In the genomic region with DNA sequence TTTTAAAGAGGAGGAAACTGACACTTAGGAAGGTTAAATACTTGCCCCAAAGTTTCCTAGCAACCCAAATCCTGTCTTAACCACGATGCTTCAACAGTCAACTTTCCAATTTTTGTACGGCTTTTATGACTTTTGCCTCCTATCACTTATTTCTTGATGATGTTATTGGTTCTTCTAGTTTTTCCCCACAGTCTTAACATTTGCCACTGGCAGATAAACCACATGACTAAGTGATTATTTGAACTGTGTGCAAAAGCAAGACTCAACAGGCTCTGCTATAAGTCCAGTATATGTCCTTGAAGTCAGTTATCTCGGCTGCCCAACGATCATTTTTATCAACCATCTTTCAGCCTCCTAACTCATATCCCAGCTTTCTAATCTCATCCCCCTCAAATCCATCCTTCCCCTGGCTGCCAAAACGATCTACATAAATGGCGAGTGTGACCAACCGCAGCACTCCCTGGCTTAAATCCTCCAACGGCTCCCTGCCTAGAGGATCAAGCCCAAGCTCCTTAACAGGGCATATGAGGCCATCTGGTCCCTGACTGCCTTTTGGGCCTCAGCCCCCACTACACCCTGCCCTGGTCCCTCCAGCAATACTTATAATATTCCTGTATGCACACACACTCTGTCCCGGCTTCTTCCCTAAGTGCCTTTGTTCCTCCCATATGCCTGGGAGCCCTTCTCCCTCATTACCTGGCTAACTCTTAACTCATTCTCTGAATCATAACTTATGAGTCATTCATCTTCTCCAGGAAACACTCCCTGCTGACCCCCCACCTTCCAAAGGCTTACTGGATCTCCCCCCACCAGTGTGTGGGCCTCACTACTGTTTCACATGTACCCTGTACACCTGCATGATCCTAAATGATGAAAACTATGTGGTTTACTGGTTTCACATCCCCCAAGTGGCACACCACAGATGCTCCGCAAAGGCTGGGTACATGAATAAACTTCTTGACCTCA, we compare ENCODE assay signal across 9 cellular contexts. TPM values are rescaled to one million over a fixed set of nuclear protein-coding genes. Genes with fewer than 3 reads are reported as not detected.
DNase-seq lines count a peak whose midpoint lies in the region; ATAC-seq, FAIRE-seq and TF ChIP-seq lines count a peak whose summit lies in the region.
"Had no signal": no experiment of that assay in that cellular context is flagged by ENCODE, and none has a peak within 500 bp of the region (broad histone marks: within the 10 kb centered on the region; RNA-seq: fewer than 3 reads in every experiment).

No MANE protein-coding gene starts in this region.

- no peak overlapping the region for H2BK5ac ChIP-seq in neuronal stem cell (ENCODE audit: low read length)

- H3K4ac ChIP-seq in neuronal stem cell (ENCODE audit: low read length), result no peak overlapping the region

- H3K79me1 ChIP-seq in neuronal stem cell (ENCODE audit: low read depth, low read length), result peaks cover 11% of the 10 kb centered on the region

- H3K27me3 ChIP-seq in neuronal stem cell (ENCODE audit: control insufficient read depth in 3 of 3, insufficient read depth in 3 of 3, low read depth in 1 of 3, low read length in 3 of 3), result no peaks in the 10 kb centered on the region

- no peak overlapping the region for H3K4me2 ChIP-seq in neuronal stem cell (ENCODE audit: insufficient read depth, low read length, poor library complexity, severe bottlenecking)

- H3K18ac ChIP-seq in neuronal stem cell (ENCODE audit: low read length), result no peak overlapping the region

- no peak overlapping the region for H3K27ac ChIP-seq in neuronal stem cell (replicated peaks; ENCODE audit: low read length)

- peaks cover 90% of the 10 kb centered on the region for H3K4me1 Mint-ChIP-seq in activated T-cell treated with anti-CD3 and anti-CD28 coated beads, Interleukin-2, amount 50 U/mL, for 4 hours (ENCODE audit: low read depth)

- H3K4me1 ChIP-seq in neuronal stem cell (ENCODE audit: control insufficient read depth in 2 of 2, insufficient read depth in 1 of 2, low read depth in 1 of 2, low read length in 2 of 2), result peaks cover 31 to 44% of the 10 kb centered on the region in 2 donors

- H2BK12ac ChIP-seq in neuronal stem cell (ENCODE audit: low read length), result no peak overlapping the region

- H3K9me3 ChIP-seq in neuronal stem cell (replicated peaks in 1 of 2; ENCODE audit: control insufficient read depth in 2 of 2, insufficient read depth in 1 of 2, low read depth in 1 of 2, low read length in 2 of 2), result peaks cover 0 to 2% of the 10 kb centered on the region in 2 donors

- WGBS in neuronal stem cell (ENCODE audit: extremely low coverage in 2 of 2, insufficient read length in 2 of 2, insufficient replicate concordance in 1 of 2), 2 donors, result no CpG with 5 or more reads among the region's 10 CpGs

- TF ChIP-seq CTCF in LNCaP clone FGC (IDR thresholded peaks at IDR 0.05; ENCODE audit: control insufficient read depth, extremely low read depth, insufficient read depth), result no peak

- no peak overlapping the region for H3K23ac ChIP-seq in neuronal stem cell (ENCODE audit: low read depth, low read length, poor library complexity)

- no peak overlapping the region for H2BK15ac ChIP-seq in neuronal stem cell (ENCODE audit: low read length)

- TF ChIP-seq POLR2A in GM12891 (IDR thresholded peaks at IDR 0.05; ENCODE audit: low read depth, low read length), result no peak

- FAIRE-seq in GM12891 (lab: Jason Lieb, UNC), result peak; percentile 95
- FAIRE-seq: TTC549 had no signal

- no peak overlapping the region for H2AFZ ChIP-seq in neuronal stem cell (ENCODE audit: low read length)

- H4K91ac ChIP-seq in neuronal stem cell (ENCODE audit: low read depth, low read length, poor library complexity), result no peak overlapping the region

- H3K4me3 Mint-ChIP-seq in activated T-cell treated with anti-CD3 and anti-CD28 coated beads, Interleukin-2, amount 50 U/mL, for 4 hours, result peak overlapping the region; percentile 77

- H3K36me3 ChIP-seq in neuronal stem cell (replicated peaks in 1 of 2; ENCODE audit: control insufficient read depth in 2 of 2, insufficient read depth in 2 of 2, low read length in 2 of 2), result peaks cover 0 to 3% of the 10 kb centered on the region in 2 donors

- H3K9me3 Mint-ChIP-seq in activated T-cell treated with anti-CD3 and anti-CD28 coated beads, Interleukin-2, amount 50 U/mL, for 4 hours, result no peaks in the 10 kb centered on the region

- no peak overlapping the region for H2BK120ac ChIP-seq in neuronal stem cell (ENCODE audit: low read depth, low read length)

- peak; percentile 71 for ATAC-seq in GM21786 (IDR thresholded peaks at IDR 0.05; ENCODE audit: unreplicated experiment)
- peak; percentile 70 to 74 for ATAC-seq in activated T-cell treated with anti-CD3 and anti-CD28 coated beads, Interleukin-2, amount 50 U/mL, for 4 hours
- ATAC-seq in stimulated activated naive CD8-positive, alpha-beta T cell treated with anti-CD3 and anti-CD28 coated beads, Interleukin-15, Interleukin-2, amounts not matched to agents 100 U/mL and 50 U/mL, for 24 hours, result peak; percentile 72

- no peak overlapping the region for H2AK5ac ChIP-seq in neuronal stem cell (ENCODE audit: low read depth, low read length)

- H3K9ac ChIP-seq in neuronal stem cell (ENCODE audit: low read depth, low read length, poor library complexity), result no peak overlapping the region

- H3K4me3 ChIP-seq in LNCaP clone FGC (ENCODE audit: low read depth, low read length), result peak overlapping the region; percentile 42; the same call in 1 of the 2 replicates
- no peak overlapping the region for H3K4me3 ChIP-seq in neuronal stem cell (ENCODE audit: low read length in 2 of 2)

- no peaks in the 10 kb centered on the region for H3K27me3 Mint-ChIP-seq in activated T-cell treated with anti-CD3 and anti-CD28 coated beads, Interleukin-2, amount 50 U/mL, for 4 hours (ENCODE audit: low read depth)

- no peak overlapping the region for H3K14ac ChIP-seq in neuronal stem cell (ENCODE audit: low read length)

- no peak overlapping the region for H4K8ac ChIP-seq in neuronal stem cell (ENCODE audit: low read depth, low read length)

- DNase-seq in GM12891 (ENCODE audit: insufficient read length, low spot score) (no peak), LNCaP clone FGC (ENCODE audit: low read depth) (no peak), iris pigment epithelial cell (ENCODE audit: low read depth) (peak; percentile 65), neuronal stem cell (ENCODE audit: low spot score) (no peak), UCSD-AML1 (lab: John Stamatoyannopoulos, UW; ENCODE audit: unreplicated experiment) (no peak)
- DNase-seq in activated T-cell treated with anti-CD3 and anti-CD28 coated beads, Interleukin-2, amount 50 U/mL, for 4 hours, result peak; percentile 32
- DNase-seq in stimulated activated naive CD8-positive, alpha-beta T cell treated with anti-CD3 and anti-CD28 coated beads, Interleukin-15, Interleukin-2, amounts not matched to agents 100 U/mL and 50 U/mL, for 24 hours, result peak; percentile 68

- peaks cover 7% of the 10 kb centered on the region for H3K36me3 Mint-ChIP-seq in activated T-cell treated with anti-CD3 and anti-CD28 coated beads, Interleukin-2, amount 50 U/mL, for 4 hours (ENCODE audit: insufficient read depth)

TF ChIP-seq in GM12891, 5 proteins besides CTCF, POLR2A, EP300 and RAD21:
- TF ChIP-seq PAX5 (IDR thresholded peaks at IDR 0.05; ENCODE audit: insufficient read depth, low read length, severe bottlenecking), result no peak
- TF ChIP-seq SPI1 (IDR thresholded peaks at IDR 0.05; ENCODE audit: low read depth, low read length), result peak; percentile 88

RNA-seq across cellular contexts. Expression of gene VPS37B, which starts 8.8 kb away (rescaled TPM):
- 20.8 TPM for polyA plus RNA-seq in GM12891 (2012; ENCODE audit: low read depth, missing spikeins)
- total RNA-seq in activated T-cell treated with anti-CD3 and anti-CD28 coated beads, Interleukin-2, amount 50 U/mL, for 4 hours, result 10 to 100 TPM; 11.9 to 20.3 (median 18.4) TPM
- 26.4 TPM for polyA plus RNA-seq in neuronal stem cell (2013, experiment 1 of 2)
- 26.7 TPM for polyA plus RNA-seq in neuronal stem cell (2013, experiment 2 of 2)

RNA-seq across cellular contexts. Expression of gene HIP1R, which starts 51.9 kb away (rescaled TPM):
- polyA plus RNA-seq in GM12891 (2012; ENCODE audit: low read depth, missing spikeins), result 4.8 TPM
- total RNA-seq in activated T-cell treated with anti-CD3 and anti-CD28 coated beads, Interleukin-2, amount 50 U/mL, for 4 hours, result 10 to 100 TPM; 23.2 to 34.5 (median 32.1) TPM
- 16.8 TPM for polyA plus RNA-seq in neuronal stem cell (2013, experiment 1 of 2)
- 16.3 TPM for polyA plus RNA-seq in neuronal stem cell (2013, experiment 2 of 2)

Comparison
In these comparisons a context has a peak if more than half of its experiments do, and no peak if none do; other contexts are left out.
1. DNase-seq: peak in activated T-cell treated with anti-CD3 and anti-CD28 coated beads, Interleukin-2, amount 50 U/mL, for 4 hours (single experiment), iris pigment epithelial cell (single experiment) and stimulated activated naive CD8-positive, alpha-beta T cell treated with anti-CD3 and anti-CD28 coated beads, Interleukin-15, Interleukin-2, amounts not matched to agents 100 U/mL and 50 U/mL, for 24 hours (single experiment); none in GM12891 (single experiment), LNCaP clone FGC (single experiment), neuronal stem cell (single experiment) and UCSD-AML1 (single experiment).
2. Peak in every context shown above with its lines, with median percentiles within 50 percentile points of each other: ATAC-seq.